ENCODE assay signal across 23 cellular contexts in the genomic region with DNA sequence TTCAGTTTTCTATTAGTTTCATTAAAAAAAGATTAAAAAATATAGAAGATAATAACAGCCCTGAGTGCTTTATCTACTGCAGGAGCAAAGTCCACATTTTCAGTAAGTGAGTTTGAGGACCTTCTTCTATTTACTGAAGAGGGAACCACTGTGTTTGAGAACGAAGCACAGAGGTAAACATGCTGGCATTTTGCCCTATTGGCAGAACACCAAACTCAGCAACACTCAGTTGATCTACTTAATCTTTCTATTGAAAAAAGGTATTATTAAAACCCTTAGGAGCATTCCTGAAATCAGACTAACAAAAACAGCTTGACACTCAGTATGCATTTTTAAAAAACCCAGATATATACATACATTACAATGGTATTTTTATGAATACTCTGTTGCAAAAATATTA.
DNase-seq lines count a peak whose midpoint lies in the region; ATAC-seq and TF ChIP-seq lines count a peak whose summit lies in the region.
"Had no signal": no experiment of that assay in that cellular context is flagged by ENCODE, and none has a peak within 500 bp of the region (broad histone marks: within the 10 kb centered on the region; RNA-seq: fewer than 3 reads in every experiment).

No MANE protein-coding gene starts in this region.

- TF ChIP-seq CTCF in Loucy (conservative IDR thresholded peaks at IDR 0.05; ENCODE audit: low read length) (no peak), SU-DHL-6 (IDR thresholded peaks at IDR 0.05; ENCODE audit: insufficient read depth, low read length, poor library complexity, severe bottlenecking) (no peak)

- no peak overlapping the region for H2AFZ ChIP-seq in Loucy (ENCODE audit: low read length)
- peak overlapping the region; percentile 80 for H2AFZ ChIP-seq in SU-DHL-6 (ENCODE audit: low read depth, low read length, severe bottlenecking)
- H2AFZ ChIP-seq: neural progenitor cell had no signal

- no peaks in the 10 kb centered on the region for H3K79me2 ChIP-seq in Loucy (ENCODE audit: insufficient read depth, low read length)
- no peaks in the 10 kb centered on the region for H3K79me2 ChIP-seq in SU-DHL-6 (ENCODE audit: insufficient read depth, low read length)

- H4K20me1 ChIP-seq in Loucy (ENCODE audit: insufficient read depth, low read length, poor library complexity, severe bottlenecking): no peaks in the 10 kb centered on the region
- H4K20me1 ChIP-seq in SU-DHL-6 (ENCODE audit: low read depth, low read length): no peaks in the 10 kb centered on the region

- H3F3A ChIP-seq in Loucy (ENCODE audit: low read depth) (no peaks in the 10 kb centered on the region), SU-DHL-6 (ENCODE audit: insufficient read depth) (no peaks in the 10 kb centered on the region)

- H3K9me2 ChIP-seq in Loucy (replicated peaks; ENCODE audit: low read depth, low read length): no peaks in the 10 kb centered on the region
- no peaks in the 10 kb centered on the region for H3K9me2 ChIP-seq in SU-DHL-6 (replicated peaks; ENCODE audit: insufficient read depth, low read length)

- no peaks in the 10 kb centered on the region for H3K4me1 ChIP-seq in Loucy (ENCODE audit: insufficient read depth, low read length, poor library complexity, severe bottlenecking)
- H3K4me1 ChIP-seq: heart left ventricle, neural progenitor cell, vagina had no signal

- H3K36me3 ChIP-seq in Loucy (ENCODE audit: insufficient read depth, low read length): no peaks in the 10 kb centered on the region
- no peaks in the 10 kb centered on the region for H3K36me3 ChIP-seq in SU-DHL-6 (ENCODE audit: low read length)
- H3K36me3 ChIP-seq: heart left ventricle, neural progenitor cell, thoracic aorta, vagina had no signal

- H3K4me3 ChIP-seq in Loucy (ENCODE audit: low read length, poor library complexity, severe bottlenecking) (no peak overlapping the region), SU-DHL-6 (ENCODE audit: insufficient read depth, low read length, poor library complexity, severe bottlenecking) (peak overlapping the region; percentile 34)
- H3K4me3 ChIP-seq: heart left ventricle, neural progenitor cell, thoracic aorta, vagina had no signal

- ATAC-seq in GM21367 (IDR thresholded peaks at IDR 0.05; ENCODE audit: unreplicated experiment) (no peak), GM19467 (IDR thresholded peaks at IDR 0.05; ENCODE audit: unreplicated experiment) (no peak)
- ATAC-seq: heart left ventricle; Panc1; sciatic nerve; stimulated activated naive CD8-positive, alpha-beta T cell treated with anti-CD3 and anti-CD28 coated beads, Interleukin-15, Interleukin-2, amounts not matched to agents 100 U/mL and 50 U/mL, for 24 hours had no signal

- H3K27me3 ChIP-seq in Loucy (ENCODE audit: insufficient read depth, low read length, poor library complexity, severe bottlenecking) (no peaks in the 10 kb centered on the region), SU-DHL-6 (ENCODE audit: low read length) (no peaks in the 10 kb centered on the region)
- H3K27me3 ChIP-seq: heart left ventricle, neural progenitor cell, vagina had no signal

- H3K9me3 ChIP-seq in Loucy (ENCODE audit: insufficient read depth, low read depth, low read length): no peaks in the 10 kb centered on the region
- H3K9me3 ChIP-seq in SU-DHL-6 (ENCODE audit: insufficient read depth, low read length): no peaks in the 10 kb centered on the region
- H3K9me3 ChIP-seq: heart left ventricle, thoracic aorta, vagina had no signal

- no peak overlapping the region for H3K9ac ChIP-seq in Loucy (ENCODE audit: low read depth, low read length, poor library complexity, severe bottlenecking)
- peak overlapping the region; percentile 33 for H3K9ac ChIP-seq in SU-DHL-6 (ENCODE audit: low read length)
- H3K9ac ChIP-seq: KMS-11, neural progenitor cell had no signal

- no peak overlapping the region for H3K27ac ChIP-seq in SU-DHL-6 (ENCODE audit: low read depth, low read length)
- H3K27ac ChIP-seq: heart left ventricle, KMS-11, neural progenitor cell, thoracic aorta, vagina had no signal

- DNase-seq in DMS53 treated with DMSO at 0.1 percent for 48 hours (lab: John Stamatoyannopoulos, UW; ENCODE audit: unreplicated experiment): peak; percentile 47
- DNase-seq in NCI-H345 treated with DMSO at 0.1 percent for 48 hours (lab: John Stamatoyannopoulos, UW; ENCODE audit: unreplicated experiment): peak; percentile 46
- no peak for DNase-seq in ureter (ENCODE audit: low spot score)
- DNase-seq: activated naive CD4-positive, alpha-beta T cell treated with anti-CD3 and anti-CD28 coated beads, Interleukin-2, amount 10 ng/mL, durations not matched to agents 7 days and 5 days; activated T-cell treated with anti-CD3 and anti-CD28 coated beads, Interleukin-2, amount 50 U/mL, for 48 hours; amniotic stem cell; effector CD4-positive, alpha-beta T cell; heart left ventricle; HFFc6; mammary epithelial cell; NCI-H2171; SIG-M5; stimulated activated naive CD8-positive, alpha-beta T cell treated with anti-CD3 and anti-CD28 coated beads, Interleukin-15, Interleukin-2, amounts not matched to agents 100 U/mL and 50 U/mL, for 24 hours had no signal

- H3K4me2 ChIP-seq in Loucy (ENCODE audit: low read depth, low read length, poor library complexity, severe bottlenecking): peak overlapping the region; percentile 26
- peak overlapping the region; percentile 65 for H3K4me2 ChIP-seq in SU-DHL-6 (ENCODE audit: low read depth, low read length, poor library complexity, severe bottlenecking)
- H3K4me2 ChIP-seq: KMS-11, neural progenitor cell had no signal
